In genomic region chr7:54758702-54759665, GRCh38 we compare ENCODE assay signal across 1 cellular context.
A peak's percentile ranks its signal among the peaks of the same experiment; 100 is the strongest.
TF ChIP-seq lines count a peak whose summit lies in the region.

Gene SEC61G, minus strand, starts transcription at chr7:54759211. Its CDS starts 1,623 bp downstream, at chr7:54757588.

TF ChIP-seq in HepG2, 621 proteins besides CTCF, POLR2A, EP300 and RAD21 (continued from another document and continues in another):
- no peak for TF ChIP-seq ZBTB4 (CRISPR knock-in tag; IDR thresholded peaks at IDR 0.05; ENCODE audit: borderline replicate concordance)
- TF ChIP-seq ZEB1 (IDR thresholded peaks at IDR 0.05; ENCODE audit: insufficient replicate concordance, low read depth), result no peak
- peak; percentile 53; the same call in 1 of the 2 replicates for TF ChIP-seq ARNTL (CRISPR knock-in tag; IDR thresholded peaks at IDR 0.05)
- no peak for TF ChIP-seq ZNF512 (CRISPR knock-in tag; IDR thresholded peaks at IDR 0.05)
- TF ChIP-seq ZNF468 (CRISPR knock-in tag; IDR thresholded peaks at IDR 0.05), result no peak
- TF ChIP-seq DPF2 (CRISPR knock-in tag; IDR thresholded peaks at IDR 0.05; ENCODE audit: borderline replicate concordance, low read depth), result no peak
- TF ChIP-seq MIXL1 (CRISPR knock-in tag; IDR thresholded peaks at IDR 0.05), result no peak; the same call in 1 of the 2 replicates
- 0 out of 2 replicates have a peak, but pooled peaks have one; percentile 50 for TF ChIP-seq ZNF296 (CRISPR knock-in tag; conservative IDR thresholded peaks at IDR 0.05)
- no peak for TF ChIP-seq BCLAF1 (IDR thresholded peaks at IDR 0.05)
- no peak for TF ChIP-seq MAFF (IDR thresholded peaks at IDR 0.05; ENCODE audit: low read depth, low read length)
- TF ChIP-seq ZNF556 (CRISPR knock-in tag; IDR thresholded peaks at IDR 0.05; ENCODE audit: borderline replicate concordance), result 0 out of 2 replicates have a peak, but pooled peaks have one; percentile 49
- TF ChIP-seq HIVEP1 (CRISPR knock-in tag; IDR thresholded peaks at IDR 0.05), result no peak; the same call in 1 of the 2 replicates
- TF ChIP-seq MXI1 (IDR thresholded peaks at IDR 0.05; ENCODE audit: borderline replicate concordance, low read depth, low read length), result peak; percentile 87; the same call in 2 of the 3 replicates
- TF ChIP-seq ZBTB34 (CRISPR knock-in tag; IDR thresholded peaks at IDR 0.05), result peak; percentile 17; the same call in 1 of the 2 replicates
- no peak for TF ChIP-seq RFXANK (CRISPR knock-in tag; IDR thresholded peaks at IDR 0.05)
- no peak for TF ChIP-seq HOXA7 (CRISPR knock-in tag; IDR thresholded peaks at IDR 0.05)
- no peak for TF ChIP-seq RARG (CRISPR knock-in tag; IDR thresholded peaks at IDR 0.05; ENCODE audit: low read depth)
- TF ChIP-seq TBX2 (CRISPR knock-in tag; IDR thresholded peaks at IDR 0.05; ENCODE audit: borderline replicate concordance), result peak; percentile 82
- peak; percentile 67; the same call in 1 of the 2 replicates for TF ChIP-seq ZNF451 (CRISPR knock-in tag; IDR thresholded peaks at IDR 0.05)
- TF ChIP-seq TCF12 (IDR thresholded peaks at IDR 0.05), result no peak
- no peak for TF ChIP-seq TCF12 (CRISPR knock-in tag; IDR thresholded peaks at IDR 0.05)
- peak; percentile 67 for TF ChIP-seq YY1 (IDR thresholded peaks at IDR 0.05; ENCODE audit: insufficient read depth, insufficient replicate concordance, low read depth, low read length)
- peak; percentile 5; the same call in 1 of the 2 replicates for TF ChIP-seq FOXA3 (CRISPR knock-in tag; IDR thresholded peaks at IDR 0.05)
- TF ChIP-seq RARA (CRISPR knock-in tag; IDR thresholded peaks at IDR 0.05), result peak; percentile 6
- peak; percentile 82 for TF ChIP-seq ZBTB38 (CRISPR knock-in tag; IDR thresholded peaks at IDR 0.05)
- no peak for TF ChIP-seq ZNF800 (CRISPR knock-in tag; IDR thresholded peaks at IDR 0.05)
- TF ChIP-seq NONO (IDR thresholded peaks at IDR 0.05), result no peak
- peak; percentile 25; the same call in 1 of the 2 replicates for TF ChIP-seq NONO (CRISPR knock-in tag; conservative IDR thresholded peaks at IDR 0.05)
- peak; percentile 21; the same call in 1 of the 2 replicates for TF ChIP-seq ZNF790 (CRISPR knock-in tag; IDR thresholded peaks at IDR 0.05; ENCODE audit: borderline replicate concordance)
- TF ChIP-seq BORCS8-MEF2B (CRISPR knock-in tag; IDR thresholded peaks at IDR 0.05), result peak; percentile 76
- no peak for TF ChIP-seq TGIF2 (CRISPR knock-in tag; IDR thresholded peaks at IDR 0.05)
- peak; percentile 55; the same call in 1 of the 2 replicates for TF ChIP-seq MIER3 (CRISPR knock-in tag; IDR thresholded peaks at IDR 0.05; ENCODE audit: borderline replicate concordance)
- peak; percentile 33; the same call in 1 of the 2 replicates for TF ChIP-seq ZNF12 (CRISPR knock-in tag; IDR thresholded peaks at IDR 0.05)
- no peak for TF ChIP-seq ZC3H4 (CRISPR knock-in tag; IDR thresholded peaks at IDR 0.05; ENCODE audit: borderline replicate concordance)
- TF ChIP-seq ZGPAT (CRISPR knock-in tag; IDR thresholded peaks at IDR 0.05), result peak; percentile 41
- peak; percentile 26; the same call in 1 of the 2 replicates for TF ChIP-seq ZNF343 (CRISPR knock-in tag; IDR thresholded peaks at IDR 0.05)
- no peak for TF ChIP-seq ZNF124 (CRISPR knock-in tag; IDR thresholded peaks at IDR 0.05)
- no peak for TF ChIP-seq ZFP36L2 (CRISPR knock-in tag; IDR thresholded peaks at IDR 0.05)
- TF ChIP-seq THAP8 (CRISPR knock-in tag; IDR thresholded peaks at IDR 0.05; ENCODE audit: borderline replicate concordance), result peak; percentile 72; the same call in 1 of the 2 replicates
- no peak for TF ChIP-seq LCORL (IDR thresholded peaks at IDR 0.05)
- no peak for TF ChIP-seq LCORL (CRISPR knock-in tag; IDR thresholded peaks at IDR 0.05)
- TF ChIP-seq RERE (CRISPR knock-in tag; IDR thresholded peaks at IDR 0.05; ENCODE audit: low read depth), result no peak
- no peak for TF ChIP-seq JUN (CRISPR knock-in tag; IDR thresholded peaks at IDR 0.05)
- no peak for TF ChIP-seq SIX1 (CRISPR knock-in tag; IDR thresholded peaks at IDR 0.05; ENCODE audit: borderline replicate concordance)
- TF ChIP-seq THAP11 (CRISPR knock-in tag; IDR thresholded peaks at IDR 0.05), result peak; percentile 89
- TF ChIP-seq ZNF776 (CRISPR knock-in tag; IDR thresholded peaks at IDR 0.05), result peak; percentile 74
- TF ChIP-seq ZNF33A (CRISPR knock-in tag; IDR thresholded peaks at IDR 0.05; ENCODE audit: borderline replicate concordance), result no peak
